Comparison of ENCODE assay signal across 25 cellular contexts in genomic region chr5:119527346-119527745, GRCh38.
DNase-seq lines count a peak whose midpoint lies in the region; ATAC-seq, FAIRE-seq and TF ChIP-seq lines count a peak whose summit lies in the region.
"Had no signal": no experiment of that assay in that cellular context is flagged by ENCODE, and none has a peak within 500 bp of the region (broad histone marks: within the 10 kb centered on the region; RNA-seq: fewer than 3 reads in every experiment).

No MANE protein-coding gene starts in this region.

- DNase-seq in IMR-90 = peak; percentile 36
- DNase-seq in astrocyte (ENCODE audit: low read depth) = peak; percentile 12
- peak; percentile 14 to 30 for DNase-seq in foreskin fibroblast
- peak; percentile 6 for DNase-seq in stromal cell of bone marrow (ENCODE audit: low read depth)
- no peak for DNase-seq in NCI-H2196 (lab: John Stamatoyannopoulos, UW; ENCODE audit: unreplicated experiment)
- DNase-seq in cerebellar nuclear complex (lab: John Stamatoyannopoulos, UW) = no peak
- DNase-seq: activated CD8-positive, alpha-beta memory T cell treated with anti-CD3 and anti-CD28 coated beads, Interleukin-2, amount 50 U/mL, for 4 hours; CD4-positive, alpha-beta T cell; Kasumi-1; left colon; NCI-H1092; NCI-H2029; NCI-H345; stimulated activated CD4-positive, alpha-beta T cell treated with anti-CD3 and anti-CD28 coated beads, Interleukin-15, amount 100 ng/mL, for 24 hours; T1000; tibial artery had no signal

- no TSS peak for BruUV-seq in IMR-90 (replicated peaks; lab: Mats Ljungman, UMichigan)

- H3K27ac Mint-ChIP-seq in astrocyte (ENCODE audit: unreplicated experiment) = no peak overlapping the region
- H3K27ac Mint-ChIP-seq: activated naive CD4-positive, alpha-beta T cell treated with anti-CD3 and anti-CD28 coated beads, Interleukin-2, amount 50 U/mL, for 24 hours; CD4-positive, alpha-beta T cell; memory B cell; neural progenitor cell; stimulated activated naive CD8-positive, alpha-beta T cell treated with anti-CD3 and anti-CD28 coated beads, Interleukin-15, Interleukin-2, amounts not matched to agents 100 ng/mL and 50 ng/mL, for 24 hours had no signal

- H3K4me1 Mint-ChIP-seq in astrocyte (ENCODE audit: low read depth, unreplicated experiment) = no peaks in the 10 kb centered on the region
- H3K4me1 Mint-ChIP-seq: activated naive CD4-positive, alpha-beta T cell treated with anti-CD3 and anti-CD28 coated beads, Interleukin-2, amount 50 U/mL, for 24 hours had no signal

- intact Hi-C loops in IMR-90 (cut with micrococcal nuclease) = no loop called here

- H4K20me1 ChIP-seq in IMR-90 (ENCODE audit: insufficient read depth, low read length) (no peaks in the 10 kb centered on the region), astrocyte (ENCODE audit: insufficient read depth, low read length) (no peaks in the 10 kb centered on the region)

- TF ChIP-seq CTCF in IMR-90 (conservative IDR thresholded peaks at IDR 0.05; ENCODE audit: low read depth, low read length) (no peak), astrocyte (IDR thresholded peaks at IDR 0.05; ENCODE audit: insufficient read depth, low read depth, low read length) (no peak), foreskin fibroblast (IDR thresholded peaks at IDR 0.05; ENCODE audit: low read depth, low read length) (no peak)

- no peak; the same call in 1 of the 2 replicates for ATAC-seq in IMR-90 (ENCODE audit: low read depth)
- ATAC-seq in HG03469 (IDR thresholded peaks at IDR 0.05; ENCODE audit: unreplicated experiment) = no peak
- ATAC-seq: left colon, Right ventricle myocardium inferior, sciatic nerve had no signal

- no peak overlapping the region for H2AK9ac ChIP-seq in IMR-90 (replicated peaks; ENCODE audit: low read depth, low read length, poor library complexity)

- POLR2A ChIA-PET in IMR-90 (lab: Charles Lee; ENCODE audit: unreplicated experiment) = no interaction called here

- TF ChIP-seq POLR2A in IMR-90 (IDR thresholded peaks at IDR 0.05; ENCODE audit: low read depth, low read length) = no peak

- H3K56ac ChIP-seq in IMR-90 (ENCODE audit: extremely low read depth, insufficient read depth, low read length) = no peak overlapping the region

- H3K18ac ChIP-seq in IMR-90 (ENCODE audit: low read depth, low read length) = no peak overlapping the region

- H3K4me2 ChIP-seq in IMR-90 (ENCODE audit: low read depth, low read length) (no peak overlapping the region), astrocyte (ENCODE audit: low read length) (no peak overlapping the region)
- H3K4me2 ChIP-seq: neural progenitor cell had no signal

- no peaks in the 10 kb centered on the region for H3K27me3 ChIP-seq in IMR-90 (ENCODE audit: control insufficient read depth, insufficient read depth, low read length)
- no peaks in the 10 kb centered on the region for H3K27me3 ChIP-seq in astrocyte (ENCODE audit: insufficient read depth, low read length)
- H3K27me3 ChIP-seq: neural progenitor cell, tibial artery had no signal

- no peak overlapping the region for H4K5ac ChIP-seq in IMR-90 (ENCODE audit: low read depth, low read length)

- no peak overlapping the region for H2BK15ac ChIP-seq in IMR-90 (ENCODE audit: low read depth, low read length)

- H3K9ac ChIP-seq in IMR-90 (ENCODE audit: low read depth, low read length) = no peak overlapping the region
- H3K9ac ChIP-seq in astrocyte (ENCODE audit: low read length) = no peak overlapping the region
- H3K9ac ChIP-seq: neural progenitor cell had no signal

- FAIRE-seq in astrocyte (lab: Jason Lieb, UNC) = no peak
- FAIRE-seq: GM18507, H1 had no signal

- no peaks in the 10 kb centered on the region for H3K9me3 Mint-ChIP-seq in astrocyte (ENCODE audit: unreplicated experiment)
- H3K9me3 Mint-ChIP-seq: activated naive CD4-positive, alpha-beta T cell treated with anti-CD3 and anti-CD28 coated beads, Interleukin-2, amount 50 U/mL, for 24 hours; CD4-positive, alpha-beta T cell; memory B cell; neural progenitor cell; stimulated activated naive CD8-positive, alpha-beta T cell treated with anti-CD3 and anti-CD28 coated beads, Interleukin-15, Interleukin-2, amounts not matched to agents 100 ng/mL and 50 ng/mL, for 24 hours had no signal

- no peak overlapping the region for H4K8ac ChIP-seq in IMR-90 (ENCODE audit: low read depth in 2 of 2, low read length in 2 of 2)

- in situ Hi-C loops in IMR-90 (cut with MboI; ENCODE audit: low sequenced_read_pairs) = no loop called here

- H3K27ac ChIP-seq in IMR-90 (ENCODE audit: insufficient read depth, low read length) (no peak overlapping the region), astrocyte (ENCODE audit: low read depth, low read length) (no peak overlapping the region)
- H3K27ac ChIP-seq: tibial artery had no signal

- H3K4me1 ChIP-seq in IMR-90 (ENCODE audit: control insufficient read depth, insufficient read depth, low read length) (peaks cover 2% of the 10 kb centered on the region; the same call in 1 of the 2 replicates), astrocyte (ENCODE audit: insufficient read depth, low read length) (no peaks in the 10 kb centered on the region)
- H3K4me1 ChIP-seq: tibial artery had no signal

- dilution Hi-C loops in IMR-90 (cut with HindIII; ENCODE audit: low sequenced_read_pairs, unreplicated experiment) = no loop called here

- H2BK120ac ChIP-seq in IMR-90 (ENCODE audit: low read depth, low read length) = no peak overlapping the region

- H3K36me3 ChIP-seq in IMR-90 (ENCODE audit: control insufficient read depth, insufficient read depth, low read length) (peaks cover 3% of the 10 kb centered on the region; the same call in 1 of the 2 replicates), astrocyte (ENCODE audit: insufficient read depth, low read length) (peaks cover 3% of the 10 kb centered on the region)

- CTCF ChIA-PET in IMR-90 (lab: Yijun Ruan, JAX) = no interaction called here

- H3K4ac ChIP-seq in IMR-90 (ENCODE audit: low read depth, low read length) = no peak overlapping the region

- H3K79me2 ChIP-seq in astrocyte (ENCODE audit: insufficient read depth, low read length) = no peaks in the 10 kb centered on the region

- no peak for TF ChIP-seq RAD21 in IMR-90 (IDR thresholded peaks at IDR 0.05; ENCODE audit: low read length)

- H3K79me1 ChIP-seq in IMR-90 (ENCODE audit: low read depth in 1 of 2, low read length in 2 of 2) = no peaks in the 10 kb centered on the region

- no peak overlapping the region for H3K23ac ChIP-seq in IMR-90 (ENCODE audit: low read depth, low read length)

- H4K91ac ChIP-seq in IMR-90 (ENCODE audit: insufficient read depth, low read depth, low read length) = no peak overlapping the region

- H3K4me3 ChIP-seq in IMR-90 (ENCODE audit: insufficient read depth, low read depth, low read length) (no peak overlapping the region), astrocyte (ENCODE audit: insufficient read depth, low read depth, low read length) (no peak overlapping the region), foreskin fibroblast (ENCODE audit: low read depth in 1 of 2, low read length in 2 of 2) (no peak overlapping the region)
- H3K4me3 ChIP-seq: neural progenitor cell, tibial artery had no signal

- H3K9me3 ChIP-seq in IMR-90 (ENCODE audit: control insufficient read depth, insufficient read depth, low read length) (no peaks in the 10 kb centered on the region), astrocyte (ENCODE audit: insufficient read depth, low read depth, low read length) (no peaks in the 10 kb centered on the region)
- H3K9me3 ChIP-seq: tibial artery had no signal

- no peak overlapping the region for H2AFZ ChIP-seq in IMR-90 (replicated peaks; ENCODE audit: low read length, poor library complexity)
- no peak overlapping the region for H2AFZ ChIP-seq in astrocyte (ENCODE audit: low read depth, low read length)
- H2AFZ ChIP-seq: neural progenitor cell had no signal

- peaks cover 2% of the 10 kb centered on the region for H3K36me3 Mint-ChIP-seq in astrocyte (ENCODE audit: low read depth, unreplicated experiment)

- no peak overlapping the region for H2AK5ac ChIP-seq in IMR-90 (ENCODE audit: low read depth, low read length)

- no peaks in the 10 kb centered on the region for H3K27me3 Mint-ChIP-seq in astrocyte (ENCODE audit: low read depth, unreplicated experiment)
- H3K27me3 Mint-ChIP-seq: activated naive CD4-positive, alpha-beta T cell treated with anti-CD3 and anti-CD28 coated beads, Interleukin-2, amount 50 U/mL, for 24 hours; CD4-positive, alpha-beta T cell; memory B cell; stimulated activated naive CD8-positive, alpha-beta T cell treated with anti-CD3 and anti-CD28 coated beads, Interleukin-15, Interleukin-2, amounts not matched to agents 100 ng/mL and 50 ng/mL, for 24 hours had no signal

- H2BK5ac ChIP-seq in IMR-90 (ENCODE audit: low read depth, low read length, poor library complexity, severe bottlenecking) = no peak overlapping the region

- H2BK20ac ChIP-seq in IMR-90 (ENCODE audit: low read depth, low read length) = no peak overlapping the region

- no CpG with 5 or more reads among the region's 1 CpG for WGBS in IMR-90 (ENCODE audit: extremely low coverage in 2 of 2, insufficient read length in 1 of 2), 2 experiments

- no peaks in the 10 kb centered on the region for H3K9me1 ChIP-seq in IMR-90 (ENCODE audit: insufficient read depth, low read length)

- H3K4me3 Mint-ChIP-seq in astrocyte (ENCODE audit: unreplicated experiment) = no peak overlapping the region
- H3K4me3 Mint-ChIP-seq: activated naive CD4-positive, alpha-beta T cell treated with anti-CD3 and anti-CD28 coated beads, Interleukin-2, amount 50 U/mL, for 24 hours; CD4-positive, alpha-beta T cell; memory B cell; neural progenitor cell; stimulated activated naive CD8-positive, alpha-beta T cell treated with anti-CD3 and anti-CD28 coated beads, Interleukin-15, Interleukin-2, amounts not matched to agents 100 ng/mL and 50 ng/mL, for 24 hours had no signal

- H3K14ac ChIP-seq in IMR-90 (replicated peaks; ENCODE audit: low read depth, low read length) = no peak overlapping the region

TF ChIP-seq in IMR-90, 13 proteins besides CTCF, POLR2A, EP300 and RAD21:
- no peak for TF ChIP-seq RFX5 (IDR thresholded peaks at IDR 0.05; ENCODE audit: low read depth, low read length)
- no peak for TF ChIP-seq MAFK (IDR thresholded peaks at IDR 0.05; ENCODE audit: low read depth, low read length)
- no peak for TF ChIP-seq NFE2L2 (IDR thresholded peaks at IDR 0.05; ENCODE audit: low read depth, low read length)
- TF ChIP-seq SMC3 (IDR thresholded peaks at IDR 0.05; ENCODE audit: low read depth, low read length) = no peak
- no peak for TF ChIP-seq BHLHE40 (IDR thresholded peaks at IDR 0.05; ENCODE audit: low read depth, low read length)

Comparison
In these comparisons a context has a peak if more than half of its experiments do, and no peak if none do; other contexts are left out.
1. DNase-seq: peak in IMR-90 (single experiment), astrocyte (single experiment), foreskin fibroblast (2 of 2) and stromal cell of bone marrow (single experiment); none in NCI-H2196 (single experiment) and cerebellar nuclear complex (0 of 2).